In the genomic region with DNA sequence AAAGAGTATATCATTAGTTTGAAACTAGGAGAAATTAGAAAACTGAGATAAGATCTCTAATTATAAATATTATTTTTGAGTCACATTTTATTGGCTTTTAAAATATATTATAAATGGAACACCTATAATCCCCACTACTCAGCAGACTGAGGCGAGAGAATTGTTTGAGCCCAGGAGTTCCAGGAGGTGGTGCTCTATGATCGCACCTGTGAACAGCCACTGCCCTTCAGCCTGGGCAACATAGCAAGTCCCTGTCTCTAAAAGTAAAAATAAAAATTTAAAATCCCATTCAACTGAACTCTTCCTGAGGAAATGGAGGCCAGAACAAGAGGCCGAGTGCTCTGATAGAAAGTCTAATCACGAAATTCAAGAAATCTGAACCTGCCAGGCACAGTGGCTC, we compare ENCODE assay signal across 1 cellular context.
TF ChIP-seq lines count a peak whose summit lies in the region.

No MANE protein-coding gene starts in this region.

TF ChIP-seq in K562, 482 proteins besides CTCF, POLR2A, EP300 and RAD21 (continued from another document):
- TF ChIP-seq, protein P1, sequence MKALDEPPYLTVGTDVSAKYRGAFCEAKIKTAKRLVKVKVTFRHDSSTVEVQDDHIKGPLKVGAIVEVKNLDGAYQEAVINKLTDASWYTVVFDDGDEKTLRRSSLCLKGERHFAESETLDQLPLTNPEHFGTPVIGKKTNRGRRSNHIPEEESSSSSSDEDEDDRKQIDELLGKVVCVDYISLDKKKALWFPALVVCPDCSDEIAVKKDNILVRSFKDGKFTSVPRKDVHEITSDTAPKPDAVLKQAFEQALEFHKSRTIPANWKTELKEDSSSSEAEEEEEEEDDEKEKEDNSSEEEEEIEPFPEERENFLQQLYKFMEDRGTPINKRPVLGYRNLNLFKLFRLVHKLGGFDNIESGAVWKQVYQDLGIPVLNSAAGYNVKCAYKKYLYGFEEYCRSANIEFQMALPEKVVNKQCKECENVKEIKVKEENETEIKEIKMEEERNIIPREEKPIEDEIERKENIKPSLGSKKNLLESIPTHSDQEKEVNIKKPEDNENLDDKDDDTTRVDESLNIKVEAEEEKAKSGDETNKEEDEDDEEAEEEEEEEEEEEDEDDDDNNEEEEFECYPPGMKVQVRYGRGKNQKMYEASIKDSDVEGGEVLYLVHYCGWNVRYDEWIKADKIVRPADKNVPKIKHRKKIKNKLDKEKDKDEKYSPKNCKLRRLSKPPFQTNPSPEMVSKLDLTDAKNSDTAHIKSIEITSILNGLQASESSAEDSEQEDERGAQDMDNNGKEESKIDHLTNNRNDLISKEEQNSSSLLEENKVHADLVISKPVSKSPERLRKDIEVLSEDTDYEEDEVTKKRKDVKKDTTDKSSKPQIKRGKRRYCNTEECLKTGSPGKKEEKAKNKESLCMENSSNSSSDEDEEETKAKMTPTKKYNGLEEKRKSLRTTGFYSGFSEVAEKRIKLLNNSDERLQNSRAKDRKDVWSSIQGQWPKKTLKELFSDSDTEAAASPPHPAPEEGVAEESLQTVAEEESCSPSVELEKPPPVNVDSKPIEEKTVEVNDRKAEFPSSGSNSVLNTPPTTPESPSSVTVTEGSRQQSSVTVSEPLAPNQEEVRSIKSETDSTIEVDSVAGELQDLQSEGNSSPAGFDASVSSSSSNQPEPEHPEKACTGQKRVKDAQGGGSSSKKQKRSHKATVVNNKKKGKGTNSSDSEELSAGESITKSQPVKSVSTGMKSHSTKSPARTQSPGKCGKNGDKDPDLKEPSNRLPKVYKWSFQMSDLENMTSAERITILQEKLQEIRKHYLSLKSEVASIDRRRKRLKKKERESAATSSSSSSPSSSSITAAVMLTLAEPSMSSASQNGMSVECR (CRISPR knock-in tag; IDR thresholded peaks at IDR 0.05), result no peak
- TF ChIP-seq, protein P2, sequence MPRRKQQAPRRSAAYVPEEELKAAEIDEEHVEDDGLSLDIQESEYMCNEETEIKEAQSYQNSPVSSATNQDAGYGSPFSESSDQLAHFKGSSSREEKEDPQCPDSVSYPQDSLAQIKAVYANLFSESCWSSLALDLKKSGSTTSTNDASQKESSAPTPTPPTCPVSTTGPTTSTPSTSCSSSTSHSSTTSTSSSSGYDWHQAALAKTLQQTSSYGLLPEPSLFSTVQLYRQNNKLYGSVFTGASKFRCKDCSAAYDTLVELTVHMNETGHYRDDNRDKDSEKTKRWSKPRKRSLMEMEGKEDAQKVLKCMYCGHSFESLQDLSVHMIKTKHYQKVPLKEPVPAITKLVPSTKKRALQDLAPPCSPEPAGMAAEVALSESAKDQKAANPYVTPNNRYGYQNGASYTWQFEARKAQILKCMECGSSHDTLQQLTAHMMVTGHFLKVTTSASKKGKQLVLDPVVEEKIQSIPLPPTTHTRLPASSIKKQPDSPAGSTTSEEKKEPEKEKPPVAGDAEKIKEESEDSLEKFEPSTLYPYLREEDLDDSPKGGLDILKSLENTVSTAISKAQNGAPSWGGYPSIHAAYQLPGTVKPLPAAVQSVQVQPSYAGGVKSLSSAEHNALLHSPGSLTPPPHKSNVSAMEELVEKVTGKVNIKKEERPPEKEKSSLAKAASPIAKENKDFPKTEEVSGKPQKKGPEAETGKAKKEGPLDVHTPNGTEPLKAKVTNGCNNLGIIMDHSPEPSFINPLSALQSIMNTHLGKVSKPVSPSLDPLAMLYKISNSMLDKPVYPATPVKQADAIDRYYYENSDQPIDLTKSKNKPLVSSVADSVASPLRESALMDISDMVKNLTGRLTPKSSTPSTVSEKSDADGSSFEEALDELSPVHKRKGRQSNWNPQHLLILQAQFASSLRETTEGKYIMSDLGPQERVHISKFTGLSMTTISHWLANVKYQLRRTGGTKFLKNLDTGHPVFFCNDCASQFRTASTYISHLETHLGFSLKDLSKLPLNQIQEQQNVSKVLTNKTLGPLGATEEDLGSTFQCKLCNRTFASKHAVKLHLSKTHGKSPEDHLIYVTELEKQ (CRISPR knock-in tag; IDR thresholded peaks at IDR 0.05), result no peak
- no peak for TF ChIP-seq DIDO1 (tag; IDR thresholded peaks at IDR 0.05; ENCODE audit: low read depth)
- TF ChIP-seq GATAD2A (IDR thresholded peaks at IDR 0.05), result no peak
- TF ChIP-seq, protein P3, sequence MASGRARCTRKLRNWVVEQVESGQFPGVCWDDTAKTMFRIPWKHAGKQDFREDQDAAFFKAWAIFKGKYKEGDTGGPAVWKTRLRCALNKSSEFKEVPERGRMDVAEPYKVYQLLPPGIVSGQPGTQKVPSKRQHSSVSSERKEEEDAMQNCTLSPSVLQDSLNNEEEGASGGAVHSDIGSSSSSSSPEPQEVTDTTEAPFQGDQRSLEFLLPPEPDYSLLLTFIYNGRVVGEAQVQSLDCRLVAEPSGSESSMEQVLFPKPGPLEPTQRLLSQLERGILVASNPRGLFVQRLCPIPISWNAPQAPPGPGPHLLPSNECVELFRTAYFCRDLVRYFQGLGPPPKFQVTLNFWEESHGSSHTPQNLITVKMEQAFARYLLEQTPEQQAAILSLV (tag; IDR thresholded peaks at IDR 0.05), result no peak
- no peak for TF ChIP-seq BMI1 (IDR thresholded peaks at IDR 0.05; ENCODE audit: low read length)
- TF ChIP-seq, protein P4, sequence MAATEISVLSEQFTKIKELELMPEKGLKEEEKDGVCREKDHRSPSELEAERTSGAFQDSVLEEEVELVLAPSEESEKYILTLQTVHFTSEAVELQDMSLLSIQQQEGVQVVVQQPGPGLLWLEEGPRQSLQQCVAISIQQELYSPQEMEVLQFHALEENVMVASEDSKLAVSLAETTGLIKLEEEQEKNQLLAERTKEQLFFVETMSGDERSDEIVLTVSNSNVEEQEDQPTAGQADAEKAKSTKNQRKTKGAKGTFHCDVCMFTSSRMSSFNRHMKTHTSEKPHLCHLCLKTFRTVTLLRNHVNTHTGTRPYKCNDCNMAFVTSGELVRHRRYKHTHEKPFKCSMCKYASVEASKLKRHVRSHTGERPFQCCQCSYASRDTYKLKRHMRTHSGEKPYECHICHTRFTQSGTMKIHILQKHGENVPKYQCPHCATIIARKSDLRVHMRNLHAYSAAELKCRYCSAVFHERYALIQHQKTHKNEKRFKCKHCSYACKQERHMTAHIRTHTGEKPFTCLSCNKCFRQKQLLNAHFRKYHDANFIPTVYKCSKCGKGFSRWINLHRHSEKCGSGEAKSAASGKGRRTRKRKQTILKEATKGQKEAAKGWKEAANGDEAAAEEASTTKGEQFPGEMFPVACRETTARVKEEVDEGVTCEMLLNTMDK (IDR thresholded peaks at IDR 0.05; ENCODE audit: borderline replicate concordance, insufficient read depth, low read depth, low read length, poor library complexity, severe bottlenecking), result no peak
- TF ChIP-seq, protein P5, sequence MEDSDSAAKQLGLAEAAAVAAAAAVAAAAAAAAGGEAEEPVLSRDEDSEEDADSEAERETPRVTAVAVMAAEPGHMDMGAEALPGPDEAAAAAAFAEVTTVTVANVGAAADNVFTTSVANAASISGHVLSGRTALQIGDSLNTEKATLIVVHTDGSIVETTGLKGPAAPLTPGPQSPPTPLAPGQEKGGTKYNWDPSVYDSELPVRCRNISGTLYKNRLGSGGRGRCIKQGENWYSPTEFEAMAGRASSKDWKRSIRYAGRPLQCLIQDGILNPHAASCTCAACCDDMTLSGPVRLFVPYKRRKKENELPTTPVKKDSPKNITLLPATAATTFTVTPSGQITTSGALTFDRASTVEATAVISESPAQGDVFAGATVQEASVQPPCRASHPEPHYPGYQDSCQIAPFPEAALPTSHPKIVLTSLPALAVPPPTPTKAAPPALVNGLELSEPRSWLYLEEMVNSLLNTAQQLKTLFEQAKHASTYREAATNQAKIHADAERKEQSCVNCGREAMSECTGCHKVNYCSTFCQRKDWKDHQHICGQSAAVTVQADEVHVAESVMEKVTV (CRISPR knock-in tag; IDR thresholded peaks at IDR 0.05), result peak; percentile 62
- TF ChIP-seq, protein P6, sequence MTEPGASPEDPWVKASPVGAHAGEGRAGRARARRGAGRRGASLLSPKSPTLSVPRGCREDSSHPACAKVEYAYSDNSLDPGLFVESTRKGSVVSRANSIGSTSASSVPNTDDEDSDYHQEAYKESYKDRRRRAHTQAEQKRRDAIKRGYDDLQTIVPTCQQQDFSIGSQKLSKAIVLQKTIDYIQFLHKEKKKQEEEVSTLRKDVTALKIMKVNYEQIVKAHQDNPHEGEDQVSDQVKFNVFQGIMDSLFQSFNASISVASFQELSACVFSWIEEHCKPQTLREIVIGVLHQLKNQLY (CRISPR knock-in tag; conservative IDR thresholded peaks at IDR 0.05), result no peak
- peak; percentile 67 for TF ChIP-seq SMC3 (conservative IDR thresholded peaks at IDR 0.05; ENCODE audit: insufficient read depth, low read depth, low read length)
- TF ChIP-seq ZNF140 (CRISPR knock-in tag; IDR thresholded peaks at IDR 0.05), result no peak
- TF ChIP-seq, protein P7, sequence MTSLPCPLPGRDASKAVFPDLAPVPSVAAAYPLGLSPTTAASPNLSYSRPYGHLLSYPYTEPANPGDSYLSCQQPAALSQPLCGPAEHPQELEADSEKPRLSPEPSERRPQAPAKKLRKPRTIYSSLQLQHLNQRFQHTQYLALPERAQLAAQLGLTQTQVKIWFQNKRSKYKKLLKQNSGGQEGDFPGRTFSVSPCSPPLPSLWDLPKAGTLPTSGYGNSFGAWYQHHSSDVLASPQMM (CRISPR knock-in tag; IDR thresholded peaks at IDR 0.05), result no peak
- TF ChIP-seq JUNB (CRISPR knock-in tag; conservative IDR thresholded peaks at IDR 0.05), result no peak
- TF ChIP-seq HDAC2 (IDR thresholded peaks at IDR 0.05), result no peak
- TF ChIP-seq ELF4 (CRISPR knock-in tag; IDR thresholded peaks at IDR 0.05), result no peak
- TF ChIP-seq SMAD2 (IDR thresholded peaks at IDR 0.05; ENCODE audit: low read depth, low read length), result no peak
- TF ChIP-seq CHD1 (IDR thresholded peaks at IDR 0.05; ENCODE audit: low read length), result no peak
